Comparison of ENCODE assay signal across 25 cellular contexts in genomic region chr5:2913306-2913705, GRCh38.
DNase-seq lines count a peak whose midpoint lies in the region; FAIRE-seq and TF ChIP-seq lines count a peak whose summit lies in the region.
"Had no signal": no experiment of that assay in that cellular context is flagged by ENCODE, and none has a peak within 500 bp of the region (broad histone marks: within the 10 kb centered on the region; RNA-seq: fewer than 3 reads in every experiment).

No MANE protein-coding gene starts in this region.

- no peaks in the 10 kb centered on the region for H3K79me2 ChIP-seq in H9 (ENCODE audit: insufficient read depth, low read length)
- no peaks in the 10 kb centered on the region for H3K79me2 ChIP-seq in H1 (ENCODE audit: control insufficient read depth in 1 of 2, insufficient read depth in 2 of 2, low read length in 2 of 2)

- H3K18ac ChIP-seq in H9 (ENCODE audit: insufficient read length, low read depth, low read length) (no peak overlapping the region), H1 (ENCODE audit: extremely low read depth, low read length) (peak overlapping the region; percentile 53; the same call in 1 of the 2 replicates)

- no peaks in the 10 kb centered on the region for H4K20me1 ChIP-seq in H9 (ENCODE audit: control insufficient read depth, insufficient read depth, insufficient read length)
- no peaks in the 10 kb centered on the region for H4K20me1 ChIP-seq in H1 (replicated peaks in 1 of 2; ENCODE audit: control insufficient read depth in 1 of 2, insufficient read depth in 2 of 2, low read length in 2 of 2)

- H3K23ac ChIP-seq in H9 (ENCODE audit: insufficient read length, low read depth, low read length) = no peak overlapping the region
- no peak overlapping the region for H3K23ac ChIP-seq in H1 (ENCODE audit: insufficient read length)

- H3K4me1 ChIP-seq in H9 (ENCODE audit: insufficient read depth, low read length) (peaks cover 4% of the 10 kb centered on the region; the same call in 1 of the 2 replicates), H1 (replicated peaks in 1 of 4; ENCODE audit: control insufficient read depth in 3 of 4, insufficient read depth in 4 of 4, low read length in 3 of 4) (peaks cover 3 to 17% (median 4%) of the 10 kb centered on the region in 4 experiments), spleen (no peaks in the 10 kb centered on the region)

- H2BK15ac ChIP-seq in H9 (ENCODE audit: low read depth, low read length) = no peak overlapping the region
- peak overlapping the region; percentile 99 for H2BK15ac ChIP-seq in H1 (ENCODE audit: low read length)

- no peak overlapping the region for H2AFZ ChIP-seq in H9 (ENCODE audit: low read length)
- no peak overlapping the region for H2AFZ ChIP-seq in H1 (ENCODE audit: low read length)

- no peak overlapping the region for H3T11ph ChIP-seq in H9 (ENCODE audit: low read length)

- WGBS in H9 (ENCODE audit: extremely low coverage, insufficient read length, low lambda C conversion rate) = 100% methylated on average over 1 of the region's 8 CpGs
- WGBS in H1 (ENCODE audit: extremely low coverage in 1 of 2, insufficient coverage in 1 of 2, insufficient read length in 1 of 2, insufficient replicate concordance in 2 of 2, low coverage in 1 of 2, low lambda C conversion rate in 2 of 2, missing lambda C conversion rate in 1 of 2), 2 experiments = 96% methylated on average over 8 of the region's 8 CpGs; no CpG with 5 or more reads in 1 of the 2 experiments
- WGBS in spleen, 5 donors = 84 to 92% (median 88%) methylated on average over 8 of the region's 8 CpGs

- H3K23me2 ChIP-seq in H9 (ENCODE audit: insufficient read length, low read depth, low read length, poor library complexity, severe bottlenecking) (no peaks in the 10 kb centered on the region), H1 (ENCODE audit: low read depth, low read length) (peaks cover 3% of the 10 kb centered on the region; the same call in 1 of the 2 replicates)

- H2AK5ac ChIP-seq in H9 (ENCODE audit: insufficient read length, low read length) (no peak overlapping the region), H1 (ENCODE audit: low read depth, low read length) (peak overlapping the region; percentile 99)

- TF ChIP-seq POLR2A in H1 (IDR thresholded peaks at IDR 0.05; ENCODE audit: control extremely low read depth in 1 of 2, low read depth in 2 of 2, low read length in 2 of 2) (no peak), spleen (IDR thresholded peaks at IDR 0.05) (no peak), erythroblast (IDR thresholded peaks at IDR 0.05; ENCODE audit: low read length) (no peak)

- H4K8ac ChIP-seq in H9 (replicated peaks; ENCODE audit: insufficient read length, low read depth, low read length) = no peak overlapping the region
- H4K8ac ChIP-seq in H1 (ENCODE audit: extremely low read depth, insufficient read depth, low read length) = no peak overlapping the region; the same call in 1 of the 2 replicates

- H2BK120ac ChIP-seq in H9 (ENCODE audit: low read depth, low read length, poor library complexity, severe bottlenecking) = no peak overlapping the region
- H2BK120ac ChIP-seq in H1 (replicated peaks; ENCODE audit: low read depth, low read length) = peak overlapping the region; percentile 66

- no peaks in the 10 kb centered on the region for H3K36me3 ChIP-seq in H1 (ENCODE audit: control insufficient read depth in 2 of 4, insufficient read depth in 4 of 4, low read length in 3 of 4)
- no peaks in the 10 kb centered on the region for H3K36me3 ChIP-seq in spleen

- H4K5ac ChIP-seq in H9 (ENCODE audit: insufficient read length, low read depth, low read length) (no peak overlapping the region), H1 (ENCODE audit: insufficient read length, low read depth, low read length) (no peak overlapping the region)

- FAIRE-seq in H1 (lab: Jason Lieb, UNC) = no peak
- FAIRE-seq: GM12878, K562, RCC 7860 had no signal

- no peak for TF ChIP-seq RAD21 in H1 (IDR thresholded peaks at IDR 0.05 in 1 of 2, conservative IDR thresholded peaks at IDR 0.05 in 1 of 2; ENCODE audit: low read depth in 2 of 2, low read length in 2 of 2)

- H3K79me1 ChIP-seq in H9 (ENCODE audit: insufficient read depth, low read depth, low read length, poor library complexity, severe bottlenecking) = no peaks in the 10 kb centered on the region
- H3K79me1 ChIP-seq in H1 (ENCODE audit: low read depth, low read length) = no peaks in the 10 kb centered on the region

- H4K91ac ChIP-seq in H9 (ENCODE audit: insufficient read length, low read depth, low read length) (no peak overlapping the region), H1 (replicated peaks; ENCODE audit: insufficient read length, low read length) (peak overlapping the region; percentile 83)

- no peak overlapping the region for H3K27ac ChIP-seq in H9 (ENCODE audit: insufficient read length, low read depth, low read length)
- no peak overlapping the region for H3K27ac ChIP-seq in H1 (ENCODE audit: low read depth, low read length)
- H3K27ac ChIP-seq in spleen = no peak overlapping the region

- H3K9me3 ChIP-seq in H9 (ENCODE audit: control insufficient read depth, low read depth, low read length) = no peaks in the 10 kb centered on the region
- H3K9me3 ChIP-seq in H1 (ENCODE audit: insufficient read depth in 2 of 2, low read depth in 1 of 2, low read length in 1 of 2) = no peaks in the 10 kb centered on the region
- H3K9me3 ChIP-seq in spleen = peaks cover 0 to 27% (median 6%) of the 10 kb centered on the region in 8 donors
- H3K9me3 ChIP-seq: SK-N-SH had no signal

- H3K9me3 Mint-ChIP-seq in H9 = no peaks in the 10 kb centered on the region; a peak in 2 of 5 replicates

- H3K4ac ChIP-seq in H9 (ENCODE audit: low read depth, low read length) (no peak overlapping the region), H1 (replicated peaks; ENCODE audit: insufficient read length, low read depth, low read length) (peak overlapping the region; percentile 50)

- H3K4me3 Mint-ChIP-seq in H9 = no peak overlapping the region; a peak in 1 of 5 replicates
- H3K4me3 Mint-ChIP-seq: CD4-positive, alpha-beta memory T cell had no signal

- H3K9ac ChIP-seq in H9 (ENCODE audit: extremely low read depth, insufficient read length, low read length) = no peak overlapping the region
- H3K9ac ChIP-seq in H1 (replicated peaks in 1 of 4; ENCODE audit: extremely low read depth in 1 of 4, low read depth in 3 of 4, low read length in 3 of 4) = no peak overlapping the region
- H3K9ac ChIP-seq: SK-N-SH had no signal

- TF ChIP-seq CTCF in H9 (conservative IDR thresholded peaks at IDR 0.05) = no peak
- no peak for TF ChIP-seq CTCF in H1 (IDR thresholded peaks at IDR 0.05; ENCODE audit: control extremely low read depth in 1 of 3, insufficient read depth in 1 of 3, low read depth in 1 of 3, low read length in 3 of 3)
- no peak for TF ChIP-seq CTCF in spleen (IDR thresholded peaks at IDR 0.05 in 8 of 11, conservative IDR thresholded peaks at IDR 0.05 in 3 of 11)

- DNase-seq in H9 = peak; percentile 10
- DNase-seq in H1 (ENCODE audit: low read depth in 1 of 2, low spot score in 2 of 2) = peak in 1 of 2 experiments; percentile 11
- peak; percentile 43 for DNase-seq in mesenteric fat pad (ENCODE audit: low spot score)
- peak; percentile 41 for DNase-seq in spleen
- DNase-seq in DMS53 treated with DMSO at 0.1 percent for 48 hours (lab: John Stamatoyannopoulos, UW; ENCODE audit: unreplicated experiment) = no peak
- no peak for DNase-seq in NCI-H2081 (lab: John Stamatoyannopoulos, UW)
- DNase-seq in erythroblast (lab: John Stamatoyannopoulos, UW) = no peak
- DNase-seq: C1 segment of cervical spinal cord; CD4-positive, alpha-beta memory T cell; COR-L47; DMS79; EL; GDM1; Kasumi-1; NCI-H1092 treated with DMSO at 0.1 percent for 48 hours; NCI-H1436 treated with DMSO at 0.1 percent for 48 hours; NCI-H187 treated with DMSO at 0.1 percent for 48 hours; NCI-H2107; NCI-H446; NCI-H524 treated with DMSO at 0.1 percent for 48 hours; NCI-H774; SK-N-SH had no signal

- peaks cover 54 to 57% of the 10 kb centered on the region in 2 experiments for H3K4me1 Mint-ChIP-seq in H9
- H3K4me1 Mint-ChIP-seq: CD4-positive, alpha-beta memory T cell had no signal

- H2BK12ac ChIP-seq in H9 (ENCODE audit: insufficient read length, low read depth, low read length) (no peak overlapping the region), H1 (ENCODE audit: low read depth, low read length) (peak overlapping the region; percentile 98; the same call in 1 of the 2 replicates)

- H3K27me3 ChIP-seq in H9 (ENCODE audit: insufficient read depth, low read length) = no peaks in the 10 kb centered on the region
- peaks cover 0 to 2% (median 0%) of the 10 kb centered on the region in 4 experiments; a peak in 4 of 7 replicates for H3K27me3 ChIP-seq in H1 (replicated peaks in 1 of 4; ENCODE audit: control insufficient read depth in 3 of 4, extremely low read depth in 1 of 4, insufficient read depth in 3 of 4, low read length in 3 of 4)
- no peaks in the 10 kb centered on the region for H3K27me3 ChIP-seq in spleen (replicated peaks in 1 of 7)

- CTCF ChIA-PET in H1 (lab: Charles Lee; ENCODE audit: partially characterized antibody) = interaction anchor here (0.7 kb wide), 1 partner anchor 321 kb away, joined by 3 read pairs; no protein-coding TSS in a partner anchor

- H3K36me3 Mint-ChIP-seq in H9 (ENCODE audit: insufficient read depth in 1 of 3, low read depth in 3 of 3) = no peaks in the 10 kb centered on the region; a peak in 1 of 7 replicates
- H3K36me3 Mint-ChIP-seq: CD4-positive, alpha-beta memory T cell had no signal

- intact Hi-C loops in spleen (cut with DNase I; ENCODE audit: low total_unique reads) = no loop called here

- H3K14ac ChIP-seq in H9 (ENCODE audit: insufficient read depth, low read length) (no peak overlapping the region), H1 (ENCODE audit: insufficient read length) (no peak overlapping the region)

- no peak overlapping the region for H3K4me2 ChIP-seq in H9 (ENCODE audit: insufficient read depth, insufficient read length, low read length)
- no peak overlapping the region for H3K4me2 ChIP-seq in H1 (ENCODE audit: insufficient read depth in 1 of 2, low read depth in 2 of 2, low read length in 2 of 2)
- H3K4me2 ChIP-seq: SK-N-SH had no signal

- POLR2A ChIA-PET in H1 (lab: Charles Lee; ENCODE audit: partially characterized antibody) = no interaction called here

- H2BK20ac ChIP-seq in H9 (ENCODE audit: low read depth, low read length, poor library complexity, severe bottlenecking) (no peak overlapping the region), H1 (ENCODE audit: low read length) (peak overlapping the region; percentile 98)

- H3K4me3 ChIP-seq in H1 (ENCODE audit: extremely low read depth in 1 of 4, insufficient read depth in 2 of 4, low read depth in 3 of 4, low read length in 4 of 4) (no peak overlapping the region), spleen (no peak overlapping the region)
- H3K4me3 ChIP-seq: GM12878, K562 had no signal

- no peaks in the 10 kb centered on the region for H3K27me3 Mint-ChIP-seq in H9 (ENCODE audit: low read depth)
- H3K27me3 Mint-ChIP-seq: CD4-positive, alpha-beta memory T cell had no signal

- H2BK5ac ChIP-seq in H9 (ENCODE audit: insufficient read length, low read length) = no peak overlapping the region
- H2BK5ac ChIP-seq in H1 (ENCODE audit: low read depth, low read length) = peak overlapping the region; percentile 66; the same call in 1 of the 2 replicates

- H3K27ac Mint-ChIP-seq in H9 = no peak overlapping the region; a peak in 1 of 7 replicates
- H3K27ac Mint-ChIP-seq: CD4-positive, alpha-beta memory T cell had no signal

- no peak for TF ChIP-seq EP300 in H1 (IDR thresholded peaks at IDR 0.05; ENCODE audit: borderline replicate concordance in 1 of 2, low read depth in 2 of 2, low read length in 2 of 2)

- no peak overlapping the region for H3K56ac ChIP-seq in H9 (ENCODE audit: insufficient read length, low read depth, low read length)
- no peak overlapping the region for H3K56ac ChIP-seq in H1 (replicated peaks; ENCODE audit: insufficient read length, low read depth, low read length)

Comparison
In these comparisons a context has a peak if more than half of its experiments do, and no peak if none do; other contexts are left out.
1. DNase-seq: peak in H9 (single experiment), mesenteric fat pad (single experiment) and spleen (single experiment); none in DMS53 treated with DMSO at 0.1 percent for 48 hours (single experiment), NCI-H2081 (0 of 2) and erythroblast (0 of 2).